12 cellular contexts compared by ENCODE assay signal in genomic region chr1:18110598-18110939, GRCh38. TPM values are rescaled to one million over a fixed set of nuclear protein-coding genes. Genes with fewer than 3 reads are reported as not detected.
DNase-seq lines count a peak whose midpoint lies in the region; ATAC-seq and TF ChIP-seq lines count a peak whose summit lies in the region.
"Had no signal": no experiment of that assay in that cellular context is flagged by ENCODE, and none has a peak within 500 bp of the region (broad histone marks: within the 10 kb centered on the region; RNA-seq: fewer than 3 reads in every experiment).

No MANE protein-coding gene starts in this region.

- 4% methylated on average over 16 of the region's 17 CpGs for WGBS in hepatocyte (ENCODE audit: low lambda C conversion rate, missing lambda C conversion rate)
- WGBS in spleen, 5 donors, result 2 to 4% (median 4%) methylated on average over 4 to 17 of the region's 17 CpGs

- H3K9me3 ChIP-seq in HAP-1 (no peaks in the 10 kb centered on the region), hepatocyte (ENCODE audit: low read depth) (no peaks in the 10 kb centered on the region), spleen (no peaks in the 10 kb centered on the region)
- H3K9me3 ChIP-seq: pancreas had no signal

- no peaks in the 10 kb centered on the region for H3K79me2 ChIP-seq in hepatocyte

- H3K27ac ChIP-seq in hepatocyte, result no peak overlapping the region
- H3K27ac ChIP-seq in spleen, result peak overlapping the region in 4 of 8 donors; percentile 30 to 69 (median 36)
- H3K27ac ChIP-seq: HL-60, pancreas had no signal

- no peak overlapping the region for H3K27ac Mint-ChIP-seq in activated naive CD8-positive, alpha-beta T cell treated with anti-CD3 and anti-CD28 coated beads for 36 hours
- H3K27ac Mint-ChIP-seq: CD8-positive, alpha-beta memory T cell had no signal

- peak overlapping the region; percentile 68 for H3K4me2 ChIP-seq in hepatocyte

- no peaks in the 10 kb centered on the region for H3K36me3 ChIP-seq in HAP-1 (replicated peaks)
- H3K36me3 ChIP-seq in hepatocyte (replicated peaks; ENCODE audit: insufficient read depth, low read depth), result no peaks in the 10 kb centered on the region
- H3K36me3 ChIP-seq in spleen, result no peaks in the 10 kb centered on the region
- H3K36me3 ChIP-seq: pancreas had no signal

- H3K27me3 ChIP-seq in HAP-1 (ENCODE audit: low read depth) (peaks cover 42% of the 10 kb centered on the region), hepatocyte (peaks cover 91% of the 10 kb centered on the region), spleen (replicated peaks in 1 of 7) (peaks cover 8 to 100% (median 61%) of the 10 kb centered on the region in 7 donors)

- H3K27me3 Mint-ChIP-seq in activated naive CD8-positive, alpha-beta T cell treated with anti-CD3 and anti-CD28 coated beads for 36 hours, result peaks cover 88% of the 10 kb centered on the region

- in situ Hi-C loops in HAP-1 (cut with MboI; ENCODE audit: low sequenced_read_pairs), result no loop called here

- H3K4me1 ChIP-seq in HAP-1 (no peaks in the 10 kb centered on the region; the same call in 1 of the 2 replicates), hepatocyte (ENCODE audit: insufficient read depth) (peaks cover 9% of the 10 kb centered on the region), spleen (peaks cover 5 to 28% (median 17%) of the 10 kb centered on the region in 6 donors)

- H3K4me3 ChIP-seq in HAP-1 (0 out of 2 replicates have a peak overlapping the region, but pooled peaks have one; percentile 6), hepatocyte (no peak overlapping the region), spleen (peak overlapping the region in 7 of 8 donors; percentile 11 to 59 (median 19))

- H3K9me3 Mint-ChIP-seq in activated naive CD8-positive, alpha-beta T cell treated with anti-CD3 and anti-CD28 coated beads for 36 hours, result no peaks in the 10 kb centered on the region

- intact Hi-C loops in spleen (cut with DNase I; ENCODE audit: low total_unique reads), result no loop called here

- H3K9me2 ChIP-seq in hepatocyte (replicated peaks; ENCODE audit: insufficient read depth), result no peaks in the 10 kb centered on the region

- ATAC-seq in HG03045 (IDR thresholded peaks at IDR 0.05; ENCODE audit: unreplicated experiment), result no peak

- TF ChIP-seq CTCF in hepatocyte (IDR thresholded peaks at IDR 0.05; ENCODE audit: poor library complexity) (no peak), spleen (IDR thresholded peaks at IDR 0.05 in 8 of 11, conservative IDR thresholded peaks at IDR 0.05 in 3 of 11) (peak in 1 of 11 experiments; percentile 5)

- H3K4me1 Mint-ChIP-seq in activated naive CD8-positive, alpha-beta T cell treated with anti-CD3 and anti-CD28 coated beads for 36 hours, result peaks cover 5% of the 10 kb centered on the region

- DNase-seq in HAP-1 (ENCODE audit: low spot score in 2 of 2) (no peak), hepatocyte (ENCODE audit: low spot score) (no peak), spleen (no peak), NCI-H146 treated with DMSO at 0.1 percent for 48 hours (lab: John Stamatoyannopoulos, UW; ENCODE audit: unreplicated experiment) (no peak), NOMO-1 (lab: John Stamatoyannopoulos, UW; ENCODE audit: unreplicated experiment in 2 of 2) (no peak), kidney tubule cell (ENCODE audit: low spot score) (no peak)
- peak; percentile 7 for DNase-seq in activated naive CD8-positive, alpha-beta T cell treated with anti-CD3 and anti-CD28 coated beads for 36 hours
- DNase-seq: CD8-positive, alpha-beta memory T cell had no signal

- H3K36me3 Mint-ChIP-seq in activated naive CD8-positive, alpha-beta T cell treated with anti-CD3 and anti-CD28 coated beads for 36 hours, result no peaks in the 10 kb centered on the region
- H3K36me3 Mint-ChIP-seq: CD8-positive, alpha-beta memory T cell had no signal

- TF ChIP-seq POLR2A in spleen (IDR thresholded peaks at IDR 0.05), result no peak

- no peaks in the 10 kb centered on the region for H4K20me1 ChIP-seq in hepatocyte (ENCODE audit: insufficient read depth, poor library complexity, severe bottlenecking)

- H2AFZ ChIP-seq in hepatocyte, result no peak overlapping the region

- H3K4me3 Mint-ChIP-seq in activated naive CD8-positive, alpha-beta T cell treated with anti-CD3 and anti-CD28 coated beads for 36 hours, result peak overlapping the region; percentile 10

RNA-seq across cellular contexts. Expression of gene IGSF21, which starts 3.0 kb away (rescaled TPM):
- total RNA-seq in activated naive CD8-positive, alpha-beta T cell treated with anti-CD3 and anti-CD28 coated beads for 36 hours, result not detected
- total RNA-seq in hepatocyte (0.12 TPM in 1 of 2 replicates, not detected in the other), spleen (10 to 100 TPM; 12.5 to 35.0 (median 24.5) TPM)
- polyA plus RNA-seq in hepatocyte (not detected in 2 replicates), spleen (1 to 10 TPM; 1.6 to 3.3 (median 3.0) TPM)
- total RNA-seq: CD8-positive, alpha-beta memory T cell; NCI-H460 had no signal
- polyA plus RNA-seq: CD8-positive, alpha-beta memory T cell had no signal

Comparison
In these comparisons a context has a peak if more than half of its experiments do, and no peak if none do; other contexts are left out.
1. RNA of gene IGSF21, which starts 3.0 kb away (total RNA-seq): 12.5 to 35.0 TPM in spleen; not detected in activated naive CD8-positive, alpha-beta T cell treated with anti-CD3 and anti-CD28 coated beads for 36 hours and 0.12 TPM in hepatocyte; every median in the first group is over 10 times any median in the second.